In the genomic region with DNA sequence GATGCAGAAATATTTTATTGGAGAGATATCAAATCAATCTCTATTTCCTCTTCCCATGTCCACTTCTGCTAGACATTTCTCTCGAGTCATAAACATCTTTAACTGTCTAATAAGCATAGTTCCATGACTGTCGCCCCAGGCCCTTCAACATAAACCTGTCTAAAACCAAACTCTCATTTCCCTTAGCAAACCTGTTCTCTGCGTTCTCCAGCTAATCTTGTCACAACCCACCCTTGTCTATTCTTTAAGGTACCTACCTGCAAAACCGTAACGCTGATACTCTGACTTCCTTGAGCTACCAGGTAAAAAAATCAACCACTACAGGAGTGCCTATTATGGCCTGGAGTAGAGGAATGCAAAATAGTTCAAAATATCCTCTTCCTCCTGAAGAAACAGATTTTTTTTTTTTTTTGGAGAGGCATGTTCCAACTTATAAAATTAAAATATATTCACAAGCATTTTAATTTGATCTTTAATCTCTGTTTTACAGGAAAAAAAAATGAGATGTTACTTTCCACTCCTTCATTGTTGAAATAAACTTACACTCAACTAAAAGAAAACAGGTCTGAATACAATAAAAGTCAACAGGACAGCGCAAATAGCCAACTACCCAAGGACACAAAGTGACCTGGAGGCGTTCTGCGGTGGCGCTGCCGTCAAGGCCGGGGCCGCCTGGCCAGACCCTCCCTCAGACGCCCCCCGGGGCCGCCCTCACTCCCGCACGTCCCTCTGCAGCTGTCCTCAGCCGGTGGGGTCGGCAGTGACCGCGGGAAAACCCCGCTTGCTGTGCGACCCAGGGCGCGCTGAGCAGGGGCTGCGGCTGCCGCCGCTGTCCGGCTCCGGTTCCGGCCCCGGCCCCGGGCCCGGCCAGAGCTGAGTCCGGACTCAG, we compare ENCODE assay signal across 8 cellular contexts. TPM values are rescaled to one million over a fixed set of nuclear protein-coding genes. Genes with fewer than 3 reads are reported as not detected.
DNase-seq lines count a peak whose midpoint lies in the region; ATAC-seq, FAIRE-seq and TF ChIP-seq lines count a peak whose summit lies in the region.

No MANE protein-coding gene starts in this region.

- peaks cover 26% of the 10 kb centered on the region for H3K4me1 Mint-ChIP-seq in MCF 10A (ENCODE audit: insufficient read depth, unreplicated experiment)

- peaks cover 29% of the 10 kb centered on the region for H3K36me3 Mint-ChIP-seq in MCF 10A (ENCODE audit: insufficient read depth, unreplicated experiment)

- peaks cover 43% of the 10 kb centered on the region for H3K36me3 ChIP-seq in A673 (ENCODE audit: insufficient read depth, low read length, poor library complexity, severe bottlenecking)

- POLR2A ChIA-PET in A673 (lab: Charles Lee; ENCODE audit: low non-redundant PET) (no interaction called here), MCF 10A (lab: Yijun Ruan, JAX) (interaction anchor here (0.6 to 2.6 kb wide), 11 partner anchors 10 to 655 kb away, joined by 3 to 12 read pairs (median 4); no protein-coding TSS in a partner anchor)

- H3K27ac ChIP-seq in A673 (ENCODE audit: low read depth, low read length, poor library complexity, severe bottlenecking) (peak overlapping the region; percentile 96), layer of hippocampus (ENCODE audit: low read depth, low read length) (peak overlapping the region; percentile 80), substantia nigra (ENCODE audit: low read depth, low read length, poor library complexity, severe bottlenecking) (peak overlapping the region; percentile 88)

- peak overlapping the region; percentile 96 for H3K4me3 ChIP-seq in A673 (ENCODE audit: low read depth, low read length, poor library complexity, severe bottlenecking)

- no peaks in the 10 kb centered on the region for H3K27me3 ChIP-seq in A673 (replicated peaks; ENCODE audit: insufficient read depth, low read depth, low read length, poor library complexity)
- H3K27me3 ChIP-seq in layer of hippocampus (ENCODE audit: control insufficient read depth, insufficient read depth, low read length): no peaks in the 10 kb centered on the region

- no peak for TF ChIP-seq POLR2A in GM12892 (IDR thresholded peaks at IDR 0.05; ENCODE audit: low read depth, low read length)

- H3K27me3 Mint-ChIP-seq in MCF 10A (ENCODE audit: insufficient read depth, unreplicated experiment): no peaks in the 10 kb centered on the region

- BruUV-seq in A673 (replicated peaks; lab: Mats Ljungman, UMichigan): TSS peak; percentile 56
- TSS peak; percentile 34 for BruUV-seq in MCF 10A (replicated peaks; lab: Mats Ljungman, UMichigan)

- TF ChIP-seq CTCF in A673 (conservative IDR thresholded peaks at IDR 0.05; ENCODE audit: low read depth, low read length) (no peak), MCF 10A (IDR thresholded peaks at IDR 0.05; ENCODE audit: unreplicated experiment) (no peak)

- H3K27ac Mint-ChIP-seq in MCF 10A (ENCODE audit: low read depth, unreplicated experiment): peak overlapping the region; percentile 98

- H3K9me3 ChIP-seq in A673 (ENCODE audit: low read depth, low read length, poor library complexity, severe bottlenecking): peaks cover 13% of the 10 kb centered on the region

- peak; percentile 21 for ATAC-seq in HG02763 (IDR thresholded peaks at IDR 0.05; ENCODE audit: unreplicated experiment)

- H3K4me1 ChIP-seq in A673 (ENCODE audit: insufficient read depth, low read length, poor library complexity, severe bottlenecking): peaks cover 10% of the 10 kb centered on the region

- FAIRE-seq in GM12892 (lab: Jason Lieb, UNC): peak; percentile 63

- intact Hi-C loops in A673 (cut with micrococcal nuclease; ENCODE audit: unreplicated experiment) (no loop called here), MCF 10A (cut with micrococcal nuclease) (loop anchor here (5.0 kb wide), 1 partner anchor 533 kb away; no protein-coding TSS in a partner anchor)

- DNase-seq in A673 (ENCODE audit: low spot score) (no peak), GM12892 (ENCODE audit: insufficient read length) (no peak), NCI-H2227 (lab: John Stamatoyannopoulos, UW; ENCODE audit: unreplicated experiment) (peak; percentile 68), MCF 10A (ENCODE audit: unreplicated experiment) (peak; percentile 13), substantia nigra (lab: John Stamatoyannopoulos, UW) (peak in 23 of 49 donors; percentile 7 to 73 (median 45)), GM03348 (ENCODE audit: low spot score) (no peak)

- H3K9me3 Mint-ChIP-seq in MCF 10A (ENCODE audit: unreplicated experiment): no peaks in the 10 kb centered on the region

- H3K4me3 Mint-ChIP-seq in MCF 10A (ENCODE audit: unreplicated experiment): peak overlapping the region; percentile 98

- CTCF ChIA-PET in A673 (lab: Charles Lee): no interaction called here
- CTCF ChIA-PET in MCF 10A (lab: Yijun Ruan, JAX): interaction anchor here (0.7 to 1.5 kb wide), 8 partner anchors 9 to 529 kb away, joined by 3 to 11 read pairs (median 4); no protein-coding TSS in a partner anchor

RNA-seq across cellular contexts. Expression of gene SLC25A40, which starts 0.8 kb away (rescaled TPM):
- total RNA-seq in A673 (2021) (29.6 and 30.7 TPM in 2 replicates), MCF 10A (2022) (10.7 and 12.8 TPM in 2 replicates)
- 28.4 TPM for polyA plus RNA-seq in GM12892 (2012; ENCODE audit: missing spikeins)

RNA-seq across cellular contexts. Expression of gene DBF4, which starts 0.9 kb away (rescaled TPM):
- total RNA-seq in A673 (2021) (80.0 and 81.6 TPM in 2 replicates), MCF 10A (2022) (19.0 and 27.4 TPM in 2 replicates)
- polyA plus RNA-seq in GM12892 (2012; ENCODE audit: missing spikeins): 44.3 TPM

RNA-seq across cellular contexts. Expression of gene ADAM22, which starts 58.7 kb away (rescaled TPM):
- total RNA-seq in A673 (2021): 6.9 and 7.1 TPM in 2 replicates
- polyA plus RNA-seq in GM12892 (2012; ENCODE audit: missing spikeins): 8.5 TPM
- not detected in 2 replicates for total RNA-seq in MCF 10A (2022)

Comparison
In these comparisons a context has a peak if more than half of its experiments do, and no peak if none do; other contexts are left out.
1. DNase-seq: peak in NCI-H2227 (single experiment) and MCF 10A (single experiment); none in A673 (single experiment), GM12892 (single experiment) and GM03348 (single experiment).
2. Peak in every context shown above with its lines, with median percentiles within 50 percentile points of each other: H3K27ac ChIP-seq.